15 cellular contexts compared by ENCODE assay signal in genomic region chr14:89292579-89293348, GRCh38.
DNase-seq lines count a peak whose midpoint lies in the region; ATAC-seq, FAIRE-seq and TF ChIP-seq lines count a peak whose summit lies in the region.
"Had no signal": no experiment of that assay in that cellular context is flagged by ENCODE, and none has a peak within 500 bp of the region (broad histone marks: within the 10 kb centered on the region; RNA-seq: fewer than 3 reads in every experiment).

No MANE protein-coding gene starts in this region.

- peak overlapping the region in 1 of 10 donors; percentile 3 for H3K4me3 Mint-ChIP-seq in naive thymus-derived CD8-positive, alpha-beta T cell
- H3K4me3 Mint-ChIP-seq in activated naive CD4-positive, alpha-beta T cell treated with anti-CD3 and anti-CD28 coated beads, Interleukin-2, amount 10 ng/mL, durations not matched to agents 7 days and 5 days, result no peak overlapping the region
- H3K4me3 Mint-ChIP-seq: activated T-cell treated with anti-CD3 and anti-CD28 coated beads, Interleukin-2, amount 50 U/mL, for 4 hours had no signal

- peak overlapping the region; percentile 97 for H4K91ac ChIP-seq in H1 (replicated peaks; ENCODE audit: insufficient read length, low read length)

- FAIRE-seq in H1 (lab: Jason Lieb, UNC), result no peak

- 84% methylated on average over 14 of the region's 14 CpGs; no CpG with 5 or more reads in 1 of the 2 experiments for WGBS in H1 (ENCODE audit: extremely low coverage in 1 of 2, insufficient coverage in 1 of 2, insufficient read length in 1 of 2, insufficient replicate concordance in 2 of 2, low coverage in 1 of 2, low lambda C conversion rate in 2 of 2, missing lambda C conversion rate in 1 of 2), 2 experiments
- 77 to 87% (median 83%) methylated on average over 14 of the region's 14 CpGs for WGBS in psoas muscle, 3 donors

- H3K9me3 ChIP-seq in HUES48 (ENCODE audit: control insufficient read depth, insufficient read depth, low read length) (no peaks in the 10 kb centered on the region), H1 (ENCODE audit: insufficient read depth in 2 of 2, low read depth in 1 of 2, low read length in 1 of 2) (no peaks in the 10 kb centered on the region), psoas muscle (no peaks in the 10 kb centered on the region)
- H3K9me3 ChIP-seq: vagina had no signal

- CTCF ChIA-PET in H1 (lab: Charles Lee; ENCODE audit: partially characterized antibody), result interaction anchor here (0.6 to 1.8 kb wide), 6 partner anchors 13 to 647 kb away, joined by 3 to 6 read pairs (median 4); no protein-coding TSS in a partner anchor
- CTCF ChIA-PET in activated naive CD4-positive, alpha-beta T cell treated with anti-CD3 and anti-CD28 coated beads, Interleukin-2, amount 10 ng/mL, durations not matched to agents 7 days and 5 days (lab: Charles Lee), result no interaction called here

- H2BK20ac ChIP-seq in H1 (ENCODE audit: low read length), result peak overlapping the region; percentile 38

- H3K9ac ChIP-seq in HUES48 (ENCODE audit: low read depth, low read length), result 0 out of 2 replicates have a peak overlapping the region, but pooled peaks have one; percentile 3
- peak overlapping the region in 1 of 4 experiments; percentile 1; a peak in 1 of 7 replicates for H3K9ac ChIP-seq in H1 (replicated peaks in 1 of 4; ENCODE audit: extremely low read depth in 1 of 4, low read depth in 3 of 4, low read length in 3 of 4)

- TF ChIP-seq POLR2A in H1 (IDR thresholded peaks at IDR 0.05; ENCODE audit: control extremely low read depth in 1 of 2, low read depth in 2 of 2, low read length in 2 of 2), result 0 out of 3 replicates have a peak, but pooled peaks of 1 of the 2 experiments have one; percentile 9

- no peak overlapping the region for H3K23ac ChIP-seq in H1 (ENCODE audit: insufficient read length)

- H2BK12ac ChIP-seq in H1 (ENCODE audit: low read depth, low read length), result peak overlapping the region; percentile 18; the same call in 1 of the 2 replicates

- peaks cover 15% of the 10 kb centered on the region for H3K79me1 ChIP-seq in H1 (ENCODE audit: low read depth, low read length)

- no peak for TF ChIP-seq RAD21 in H1 (IDR thresholded peaks at IDR 0.05 in 1 of 2, conservative IDR thresholded peaks at IDR 0.05 in 1 of 2; ENCODE audit: low read depth in 2 of 2, low read length in 2 of 2)

- peak overlapping the region in 9 of 10 donors; percentile 4 to 92 (median 31) for H3K27ac Mint-ChIP-seq in naive thymus-derived CD8-positive, alpha-beta T cell
- no peak overlapping the region for H3K27ac Mint-ChIP-seq in activated naive CD4-positive, alpha-beta T cell treated with anti-CD3 and anti-CD28 coated beads, Interleukin-2, amount 10 ng/mL, durations not matched to agents 7 days and 5 days

- H3K36me3 ChIP-seq in HUES48 (ENCODE audit: control insufficient read depth, insufficient read depth, low read length) (peaks cover 20% of the 10 kb centered on the region), H1 (ENCODE audit: control insufficient read depth in 2 of 4, insufficient read depth in 4 of 4, low read length in 3 of 4) (peaks cover 0 to 13% (median 2%) of the 10 kb centered on the region in 4 experiments; a peak in 3 of 8 replicates), psoas muscle (ENCODE audit: insufficient read depth in 1 of 2, low read depth in 1 of 2) (no peaks in the 10 kb centered on the region)
- H3K36me3 ChIP-seq: vagina had no signal

- H2BK15ac ChIP-seq in H1 (ENCODE audit: low read length), result peak overlapping the region; percentile 9; the same call in 1 of the 2 replicates

- H2BK5ac ChIP-seq in H1 (ENCODE audit: low read depth, low read length), result peak overlapping the region; percentile 97

- H3K14ac ChIP-seq in H1 (ENCODE audit: insufficient read length), result no peak overlapping the region

- H3K9me3 Mint-ChIP-seq in naive thymus-derived CD8-positive, alpha-beta T cell, result no peaks in the 10 kb centered on the region
- no peaks in the 10 kb centered on the region for H3K9me3 Mint-ChIP-seq in activated naive CD4-positive, alpha-beta T cell treated with anti-CD3 and anti-CD28 coated beads, Interleukin-2, amount 10 ng/mL, durations not matched to agents 7 days and 5 days
- H3K9me3 Mint-ChIP-seq: activated T-cell treated with anti-CD3 and anti-CD28 coated beads, Interleukin-2, amount 50 U/mL, for 4 hours had no signal

- no peaks in the 10 kb centered on the region for H3K27me3 Mint-ChIP-seq in naive thymus-derived CD8-positive, alpha-beta T cell
- H3K27me3 Mint-ChIP-seq in activated naive CD4-positive, alpha-beta T cell treated with anti-CD3 and anti-CD28 coated beads, Interleukin-2, amount 10 ng/mL, durations not matched to agents 7 days and 5 days, result no peaks in the 10 kb centered on the region

- peak overlapping the region; percentile 93 for H3K27ac ChIP-seq in HUES48 (ENCODE audit: low read depth, low read length)
- peak overlapping the region; percentile 61; the same call in 1 of the 2 replicates for H3K27ac ChIP-seq in H1 (ENCODE audit: low read depth, low read length)
- H3K27ac ChIP-seq in psoas muscle, result no peak overlapping the region
- H3K27ac ChIP-seq: C4-2B, vagina had no signal

- H3K27me3 ChIP-seq in HUES48 (ENCODE audit: control insufficient read depth, insufficient read depth, low read length) (no peaks in the 10 kb centered on the region), H1 (replicated peaks in 1 of 4; ENCODE audit: control insufficient read depth in 3 of 4, extremely low read depth in 1 of 4, insufficient read depth in 3 of 4, low read length in 3 of 4) (no peaks in the 10 kb centered on the region), psoas muscle (ENCODE audit: insufficient read depth in 3 of 3, low read length in 2 of 3) (no peaks in the 10 kb centered on the region)
- H3K27me3 ChIP-seq: vagina had no signal

- peak overlapping the region; percentile 5 for H4K5ac ChIP-seq in H1 (ENCODE audit: insufficient read length, low read depth, low read length)

- peaks cover 32 to 61% (median 46%) of the 10 kb centered on the region in 4 donors for H3K4me1 Mint-ChIP-seq in naive thymus-derived CD8-positive, alpha-beta T cell
- H3K4me1 Mint-ChIP-seq in activated naive CD4-positive, alpha-beta T cell treated with anti-CD3 and anti-CD28 coated beads, Interleukin-2, amount 10 ng/mL, durations not matched to agents 7 days and 5 days, result peaks cover 3% of the 10 kb centered on the region

- H3K56ac ChIP-seq in H1 (replicated peaks; ENCODE audit: insufficient read length, low read depth, low read length), result peak overlapping the region; percentile 44

- peak overlapping the region; percentile 43 for H3K18ac ChIP-seq in H1 (ENCODE audit: extremely low read depth, low read length)

- intact Hi-C loops in psoas muscle (cut with DNase I), result no loop called here

- DNase-seq in CD1c-positive myeloid dendritic cell (ENCODE audit: extremely low spot score) (peak; percentile 86), H1 (ENCODE audit: low read depth in 1 of 2, low spot score in 2 of 2) (no peak), psoas muscle (no peak)
- no peak for DNase-seq in naive thymus-derived CD8-positive, alpha-beta T cell
- no peak for DNase-seq in activated naive CD4-positive, alpha-beta T cell treated with anti-CD3 and anti-CD28 coated beads, Interleukin-2, amount 10 ng/mL, durations not matched to agents 7 days and 5 days
- DNase-seq: activated T-cell treated with anti-CD3 and anti-CD28 coated beads, Interleukin-2, amount 50 U/mL, for 4 hours; effector CD4-positive, alpha-beta T cell; MV-4-11; retina; stimulated activated CD4-positive, alpha-beta T cell treated with anti-CD3 and anti-CD28 coated beads, Interleukin-2, amount 100 ng/mL, for 24 hours had no signal

- TF ChIP-seq EP300 in H1 (IDR thresholded peaks at IDR 0.05; ENCODE audit: borderline replicate concordance in 1 of 2, low read depth in 2 of 2, low read length in 2 of 2), result no peak

- ATAC-seq in naive thymus-derived CD8-positive, alpha-beta T cell, result no peak
- no peak for ATAC-seq in psoas muscle
- no peak for ATAC-seq in HG02884 (IDR thresholded peaks at IDR 0.05; ENCODE audit: unreplicated experiment)
- ATAC-seq in GM21529 (IDR thresholded peaks at IDR 0.05; ENCODE audit: unreplicated experiment), result no peak
- ATAC-seq: activated T-cell treated with anti-CD3 and anti-CD28 coated beads, Interleukin-2, amount 50 U/mL, for 4 hours had no signal

- no peak overlapping the region; the same call in 1 of the 2 replicates for H4K8ac ChIP-seq in H1 (ENCODE audit: extremely low read depth, insufficient read depth, low read length)

- H2AK5ac ChIP-seq in H1 (ENCODE audit: low read depth, low read length), result peak overlapping the region; percentile 78

- no peak for TF ChIP-seq CTCF in H1 (IDR thresholded peaks at IDR 0.05; ENCODE audit: control extremely low read depth in 1 of 3, insufficient read depth in 1 of 3, low read depth in 1 of 3, low read length in 3 of 3)
- TF ChIP-seq CTCF in psoas muscle (IDR thresholded peaks at IDR 0.05), result no peak

- peak overlapping the region; percentile 91 for H3K4ac ChIP-seq in H1 (replicated peaks; ENCODE audit: insufficient read length, low read depth, low read length)

- no peaks in the 10 kb centered on the region; the same call in none of the 2 replicates for H3K23me2 ChIP-seq in H1 (ENCODE audit: low read depth, low read length)

- H2BK120ac ChIP-seq in H1 (replicated peaks; ENCODE audit: low read depth, low read length), result peak overlapping the region; percentile 0

- POLR2A ChIA-PET in H1 (lab: Charles Lee; ENCODE audit: partially characterized antibody), result interaction anchor here (0.6 to 2.2 kb wide), 6 partner anchors 9 to 650 kb away, joined by 3 to 9 read pairs (median 4); no protein-coding TSS in a partner anchor
- POLR2A ChIA-PET in naive thymus-derived CD8-positive, alpha-beta T cell (lab: Charles Lee), result interaction anchor here (0.7 kb wide), 1 partner anchor 13 kb away, joined by 4 read pairs; no protein-coding TSS in a partner anchor

- peaks cover 0 to 33% (median 9%) of the 10 kb centered on the region in 3 donors for H3K36me3 Mint-ChIP-seq in naive thymus-derived CD8-positive, alpha-beta T cell
- peaks cover 7% of the 10 kb centered on the region for H3K36me3 Mint-ChIP-seq in activated naive CD4-positive, alpha-beta T cell treated with anti-CD3 and anti-CD28 coated beads, Interleukin-2, amount 10 ng/mL, durations not matched to agents 7 days and 5 days

- H3K4me2 ChIP-seq in H1 (ENCODE audit: insufficient read depth in 1 of 2, low read depth in 2 of 2, low read length in 2 of 2), result peak overlapping the region; percentile 56 to 60

- peaks cover 3 to 61% of the 10 kb centered on the region in 2 experiments; a peak in 3 of 4 replicates for H3K79me2 ChIP-seq in H1 (ENCODE audit: control insufficient read depth in 1 of 2, insufficient read depth in 2 of 2, low read length in 2 of 2)

- peaks cover 39% of the 10 kb centered on the region for H3K4me1 ChIP-seq in HUES48 (ENCODE audit: control insufficient read depth, insufficient read depth, low read length)
- H3K4me1 ChIP-seq in H1 (replicated peaks in 1 of 4; ENCODE audit: control insufficient read depth in 3 of 4, insufficient read depth in 4 of 4, low read length in 3 of 4), result peaks cover 18 to 42% (median 37%) of the 10 kb centered on the region in 4 experiments
- H3K4me1 ChIP-seq in psoas muscle, result no peaks in the 10 kb centered on the region

- H4K20me1 ChIP-seq in H1 (replicated peaks in 1 of 2; ENCODE audit: control insufficient read depth in 1 of 2, insufficient read depth in 2 of 2, low read length in 2 of 2), result peaks cover 0 to 2% of the 10 kb centered on the region in 2 experiments

- no peak overlapping the region for H2AFZ ChIP-seq in H1 (ENCODE audit: low read length)

- H3K4me3 ChIP-seq in HUES48 (ENCODE audit: low read depth, low read length) (no peak overlapping the region), H1 (ENCODE audit: extremely low read depth in 1 of 4, insufficient read depth in 2 of 4, low read depth in 3 of 4, low read length in 4 of 4) (no peak overlapping the region; a peak in 1 of 8 replicates), psoas muscle (no peak overlapping the region)
- H3K4me3 ChIP-seq: vagina had no signal
